In genomic region chrX:150207733-150208132, GRCh38 we compare ENCODE assay signal across 29 cellular contexts.
"Had no signal": no experiment of that assay in that cellular context is flagged by ENCODE, and none has a peak within 500 bp of the region (broad histone marks: within the 10 kb centered on the region; RNA-seq: fewer than 3 reads in every experiment).

No MANE protein-coding gene starts in this region.

- H3K4me2 ChIP-seq: neural progenitor cell had no signal

- H3K27me3 Mint-ChIP-seq: progenitor cell of endocrine pancreas; stimulated activated memory B cell treated with anti-CD40 and anti-IgM and Interleukin-4, amounts not matched to agents 10 μg/mL and 1 μg/mL and 100 μg/mL, for 72 hours; stimulated activated naive CD8-positive, alpha-beta T cell treated with anti-CD3 and anti-CD28 coated beads, Interleukin-15, Interleukin-2, amounts not matched to agents 100 ng/mL and 50 ng/mL, for 24 hours; type B pancreatic cell had no signal

- ATAC-seq: naive thymus-derived CD4-positive, alpha-beta T cell; natural killer cell; psoas muscle; right cardiac atrium; right lobe of liver; stimulated activated memory B cell treated with anti-CD40 and anti-IgM and Interleukin-4, amounts not matched to agents 10 μg/mL and 1 μg/mL and 100 μg/mL, for 72 hours; upper lobe of right lung had no signal

- H3K36me3 Mint-ChIP-seq: naive thymus-derived CD4-positive, alpha-beta T cell; natural killer cell; neural progenitor cell; stimulated activated memory B cell treated with anti-CD40 and anti-IgM and Interleukin-4, amounts not matched to agents 10 μg/mL and 1 μg/mL and 100 μg/mL, for 72 hours; type B pancreatic cell had no signal

- H3K27ac ChIP-seq: neural progenitor cell, ovary, parathyroid adenoma, psoas muscle, right lobe of liver, sigmoid colon, suprapubic skin, testis, tibial artery, transverse colon, upper lobe of right lung, uterus had no signal

- FAIRE-seq: small intestine had no signal

- H3K79me2 ChIP-seq: parathyroid adenoma had no signal

- H3K27ac Mint-ChIP-seq: naive thymus-derived CD4-positive, alpha-beta T cell; natural killer cell; nephron; neural progenitor cell; progenitor cell of endocrine pancreas; stimulated activated memory B cell treated with anti-CD40 and anti-IgM and Interleukin-4, amounts not matched to agents 10 μg/mL and 1 μg/mL and 100 μg/mL, for 72 hours; stimulated activated naive CD8-positive, alpha-beta T cell treated with anti-CD3 and anti-CD28 coated beads, Interleukin-15, Interleukin-2, amounts not matched to agents 100 ng/mL and 50 ng/mL, for 24 hours; type B pancreatic cell had no signal

- H3K36me3 ChIP-seq: neural progenitor cell, ovary, right lobe of liver, sigmoid colon, suprapubic skin, tibial artery, transverse colon, upper lobe of right lung, uterus had no signal

- H3K9me3 ChIP-seq: ovary, psoas muscle, right lobe of liver, sigmoid colon, suprapubic skin, testis, tibial artery, transverse colon, upper lobe of right lung, uterus had no signal

- H3K9ac ChIP-seq: neural progenitor cell, parathyroid adenoma had no signal

- H3K4me3 Mint-ChIP-seq: naive thymus-derived CD4-positive, alpha-beta T cell; natural killer cell; nephron; neural progenitor cell; stimulated activated memory B cell treated with anti-CD40 and anti-IgM and Interleukin-4, amounts not matched to agents 10 μg/mL and 1 μg/mL and 100 μg/mL, for 72 hours; stimulated activated naive CD8-positive, alpha-beta T cell treated with anti-CD3 and anti-CD28 coated beads, Interleukin-15, Interleukin-2, amounts not matched to agents 100 ng/mL and 50 ng/mL, for 24 hours; type B pancreatic cell had no signal

- H3K4me1 ChIP-seq: neural progenitor cell, parathyroid adenoma, sigmoid colon, suprapubic skin, testis, transverse colon, upper lobe of right lung, uterus had no signal

- H3K4me1 Mint-ChIP-seq: naive thymus-derived CD4-positive, alpha-beta T cell; natural killer cell; stimulated activated memory B cell treated with anti-CD40 and anti-IgM and Interleukin-4, amounts not matched to agents 10 μg/mL and 1 μg/mL and 100 μg/mL, for 72 hours had no signal

- H3K27me3 ChIP-seq: ovary, right lobe of liver, sigmoid colon, suprapubic skin, testis, tibial artery, transverse colon, upper lobe of right lung, uterus had no signal

- H3K4me3 ChIP-seq: neural progenitor cell, ovary, psoas muscle, right lobe of liver, sigmoid colon, suprapubic skin, testis, tibial artery, transverse colon, upper lobe of right lung, uterus had no signal

- H2AFZ ChIP-seq: neural progenitor cell, parathyroid adenoma had no signal

- H3K9me3 Mint-ChIP-seq: naive thymus-derived CD4-positive, alpha-beta T cell; natural killer cell; neural progenitor cell; stimulated activated memory B cell treated with anti-CD40 and anti-IgM and Interleukin-4, amounts not matched to agents 10 μg/mL and 1 μg/mL and 100 μg/mL, for 72 hours; stimulated activated naive CD8-positive, alpha-beta T cell treated with anti-CD3 and anti-CD28 coated beads, Interleukin-15, Interleukin-2, amounts not matched to agents 100 ng/mL and 50 ng/mL, for 24 hours; type B pancreatic cell had no signal

- DNase-seq: naive thymus-derived CD4-positive, alpha-beta T cell; natural killer cell; occipital lobe; ovary; posterior cingulate gyrus; psoas muscle; right cardiac atrium; right lobe of liver; sigmoid colon; small intestine; stimulated activated CD4-positive, alpha-beta T cell treated with anti-CD3 and anti-CD28 coated beads, Interleukin-15, amount 100 ng/mL, for 24 hours; stimulated activated CD4-positive, alpha-beta T cell treated with anti-CD3 and anti-CD28 coated beads, Interleukin-2, amount 100 ng/mL, for 24 hours; stimulated activated CD4-positive, alpha-beta T cell treated with anti-CD3 and anti-CD28 coated beads, Interleukin-2, amount 100 ng/mL, for 48 hours; stimulated activated CD4-positive, alpha-beta T cell treated with anti-CD3 and anti-CD28 coated beads, Interleukin-4, amount 100 ng/mL, for 24 hours; stimulated activated naive CD4-positive, alpha-beta T cell; substantia nigra; testis; tibial artery; transverse colon; upper lobe of right lung; uterus had no signal
